In the genomic region with DNA sequence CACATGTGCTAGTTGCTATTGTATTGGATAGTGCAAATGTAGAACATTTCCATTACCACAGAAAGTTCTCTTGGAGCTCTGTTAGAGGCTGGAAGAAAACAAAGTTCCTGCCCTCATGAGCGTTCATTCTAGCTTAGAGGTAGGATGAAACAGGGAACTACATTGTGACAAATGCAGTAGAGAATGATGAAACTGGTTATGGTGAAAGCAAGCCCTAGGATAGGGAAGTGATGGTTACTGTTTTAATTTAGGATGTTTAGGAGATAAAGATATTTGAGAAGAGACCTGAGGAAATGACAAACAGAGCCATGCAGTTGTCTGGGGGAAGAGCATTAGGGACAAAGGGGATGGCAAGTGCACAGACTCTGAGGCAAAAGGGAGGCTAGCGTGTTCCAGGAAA, we compare ENCODE assay signal across 15 cellular contexts.
"Had no signal": no experiment of that assay in that cellular context is flagged by ENCODE, and none has a peak within 500 bp of the region (broad histone marks: within the 10 kb centered on the region; RNA-seq: fewer than 3 reads in every experiment).

No MANE protein-coding gene starts in this region.

- H3K4me1 Mint-ChIP-seq: activated CD4-positive, alpha-beta memory T cell treated with anti-CD3 and anti-CD28 coated beads, Interleukin-2, amount 10 ng/mL, durations not matched to agents 7 days and 5 days; activated CD4-positive, alpha-beta T cell treated with anti-CD3 and anti-CD28 coated beads for 36 hours; brain had no signal

- H3K27ac ChIP-seq: gastroesophageal sphincter, sigmoid colon, thoracic aorta, WERI-Rb-1 had no signal

- DNase-seq: activated CD4-positive, alpha-beta memory T cell treated with anti-CD3 and anti-CD28 coated beads, Interleukin-2, amount 10 ng/mL, durations not matched to agents 7 days and 5 days; activated CD4-positive, alpha-beta T cell treated with anti-CD3 and anti-CD28 coated beads for 36 hours; activated CD8-positive, alpha-beta memory T cell treated with anti-CD3 and anti-CD28 coated beads, Interleukin-2, amount 50 U/mL, for 48 hours; activated naive CD4-positive, alpha-beta T cell treated with anti-CD3 and anti-CD28 coated beads, Interleukin-2, amount 10 ng/mL, durations not matched to agents 7 days and 5 days; amygdala; effector memory CD8-positive, alpha-beta T cell; sigmoid colon; stimulated activated CD4-positive, alpha-beta T cell treated with anti-CD3 and anti-CD28 coated beads, Interleukin-12 subunit alpha, Interleukin-12 subunit beta, amount 100 ng/mL, for 4 hours; stimulated activated CD4-positive, alpha-beta T cell treated with anti-CD3 and anti-CD28 coated beads, Interleukin-2, amount 100 ng/mL, for 48 hours; stimulated activated naive CD8-positive, alpha-beta T cell treated with anti-CD3 and anti-CD28 coated beads, Interleukin-15, amount 100 ng/mL, for 72 hours; WERI-Rb-1 had no signal

- H3K27me3 Mint-ChIP-seq: activated CD4-positive, alpha-beta memory T cell treated with anti-CD3 and anti-CD28 coated beads, Interleukin-2, amount 10 ng/mL, durations not matched to agents 7 days and 5 days; activated CD4-positive, alpha-beta T cell treated with anti-CD3 and anti-CD28 coated beads for 36 hours; activated naive CD4-positive, alpha-beta T cell treated with anti-CD3 and anti-CD28 coated beads, Interleukin-2, amount 10 ng/mL, durations not matched to agents 7 days and 5 days; effector memory CD8-positive, alpha-beta T cell; stimulated activated naive CD8-positive, alpha-beta T cell treated with anti-CD3 and anti-CD28 coated beads, Interleukin-15, amount 100 ng/mL, for 72 hours had no signal

- H3K27ac Mint-ChIP-seq: activated CD4-positive, alpha-beta memory T cell treated with anti-CD3 and anti-CD28 coated beads, Interleukin-2, amount 10 ng/mL, durations not matched to agents 7 days and 5 days; activated CD4-positive, alpha-beta T cell treated with anti-CD3 and anti-CD28 coated beads for 36 hours; activated naive CD4-positive, alpha-beta T cell treated with anti-CD3 and anti-CD28 coated beads, Interleukin-2, amount 10 ng/mL, durations not matched to agents 7 days and 5 days; activated T-helper 1 cell treated with anti-CD3 and anti-CD28 coated beads, Interleukin-12 subunit alpha, Interleukin-12 subunit beta, Interleukin-2, Interleukin-4 antibody, amounts not matched to agents 30 ng/mL and 10 ng/mL and 1 ng/mL, durations not matched to agents 14 hours and 24 hours and 36 hours; brain had no signal

- H3K4me3 Mint-ChIP-seq: activated CD4-positive, alpha-beta memory T cell treated with anti-CD3 and anti-CD28 coated beads, Interleukin-2, amount 10 ng/mL, durations not matched to agents 7 days and 5 days; activated CD4-positive, alpha-beta T cell treated with anti-CD3 and anti-CD28 coated beads for 36 hours; activated naive CD4-positive, alpha-beta T cell treated with anti-CD3 and anti-CD28 coated beads, Interleukin-2, amount 10 ng/mL, durations not matched to agents 7 days and 5 days; activated T-helper 1 cell treated with anti-CD3 and anti-CD28 coated beads, Interleukin-12 subunit alpha, Interleukin-12 subunit beta, Interleukin-2, Interleukin-4 antibody, amounts not matched to agents 30 ng/mL and 10 ng/mL and 1 ng/mL, durations not matched to agents 14 hours and 24 hours and 36 hours; brain; effector memory CD8-positive, alpha-beta T cell; stimulated activated naive CD8-positive, alpha-beta T cell treated with anti-CD3 and anti-CD28 coated beads, Interleukin-15, amount 100 ng/mL, for 72 hours had no signal
